In the genomic region with DNA sequence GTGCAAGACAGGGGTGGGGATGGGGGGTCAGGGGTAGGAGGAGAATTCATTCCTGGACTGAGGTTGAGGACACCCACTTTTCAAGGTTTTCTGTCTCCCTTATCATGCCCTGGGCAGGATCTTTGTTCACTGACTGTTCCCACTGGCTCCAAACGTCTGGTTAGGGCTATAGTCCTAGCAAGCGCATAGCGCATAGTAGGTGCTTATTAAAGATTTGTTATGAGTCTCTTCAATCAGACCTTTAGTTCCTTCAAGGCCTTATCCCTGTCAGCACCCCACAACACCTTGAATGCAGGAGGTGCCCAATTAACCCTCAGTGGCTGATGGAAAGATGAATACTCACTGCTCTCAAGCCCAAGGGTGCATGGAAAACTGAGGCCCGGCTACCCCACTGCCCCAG, we compare ENCODE assay signal across 8 cellular contexts.
DNase-seq lines count a peak whose midpoint lies in the region; ATAC-seq and TF ChIP-seq lines count a peak whose summit lies in the region.

No MANE protein-coding gene starts in this region.

- ATAC-seq in GM19023 (IDR thresholded peaks at IDR 0.05; ENCODE audit: unreplicated experiment) (no peak), GM21576 (IDR thresholded peaks at IDR 0.05; ENCODE audit: unreplicated experiment) (no peak)

- no TSS peak for BruUV-seq in Calu3 (replicated peaks; lab: Mats Ljungman, UMichigan)

- CTCF ChIA-PET in Calu3 (lab: Charles Lee), result no interaction called here

- H3K79me2 ChIP-seq in OCI-LY1 (ENCODE audit: insufficient read depth, low read length), result no peaks in the 10 kb centered on the region
- no peaks in the 10 kb centered on the region for H3K79me2 ChIP-seq in osteoblast (ENCODE audit: insufficient read depth, low read length)

- no peaks in the 10 kb centered on the region for H3F3A ChIP-seq in OCI-LY1 (ENCODE audit: insufficient read depth, low read length)

- H3K4me3 ChIP-seq in AG09309 (ENCODE audit: control insufficient read depth, low read depth, low read length), result peak overlapping the region; percentile 56
- peak overlapping the region; percentile 44 for H3K4me3 ChIP-seq in OCI-LY1 (ENCODE audit: low read depth, low read length, poor library complexity, severe bottlenecking)
- H3K4me3 ChIP-seq in dorsolateral prefrontal cortex, result peak overlapping the region in 30 of 59 donors; percentile 5 to 51 (median 36)
- peak overlapping the region; percentile 58 for H3K4me3 ChIP-seq in osteoblast (ENCODE audit: insufficient read depth, low read length)

- no peaks in the 10 kb centered on the region for H3K27me3 ChIP-seq in OCI-LY1 (ENCODE audit: insufficient read depth, low read length)
- H3K27me3 ChIP-seq in dorsolateral prefrontal cortex, result no peaks in the 10 kb centered on the region
- H3K27me3 ChIP-seq in osteoblast (ENCODE audit: insufficient read depth, low read length), result no peaks in the 10 kb centered on the region

- no peaks in the 10 kb centered on the region for H3K36me3 Mint-ChIP-seq in Calu3 (ENCODE audit: insufficient read depth, unreplicated experiment)

- no peak overlapping the region for H3K27ac Mint-ChIP-seq in Calu3 (ENCODE audit: unreplicated experiment)

- no peak overlapping the region for H2AFZ ChIP-seq in OCI-LY1 (ENCODE audit: low read length)
- H2AFZ ChIP-seq in osteoblast (ENCODE audit: low read length), result no peak overlapping the region

- peak overlapping the region; percentile 14; the same call in 1 of the 2 replicates for H3K9ac ChIP-seq in OCI-LY1 (ENCODE audit: low read length)

- no peaks in the 10 kb centered on the region for H3K9me3 ChIP-seq in OCI-LY1 (ENCODE audit: low read length)
- H3K9me3 ChIP-seq in osteoblast (ENCODE audit: low read depth, low read length), result no peaks in the 10 kb centered on the region

- H3K27ac ChIP-seq in OCI-LY1 (ENCODE audit: low read depth, low read length, poor library complexity, severe bottlenecking) (peak overlapping the region; percentile 48), dorsolateral prefrontal cortex (peak overlapping the region in 57 of 59 donors; percentile 19 to 91 (median 81)), osteoblast (ENCODE audit: low read depth, low read length) (peak overlapping the region; percentile 95)

- no peaks in the 10 kb centered on the region for H3K9me2 ChIP-seq in OCI-LY1 (ENCODE audit: low read depth, low read length)

- H3K36me3 ChIP-seq in OCI-LY1 (ENCODE audit: insufficient read depth, low read length), result no peaks in the 10 kb centered on the region
- H3K36me3 ChIP-seq in osteoblast (ENCODE audit: insufficient read depth, low read length), result no peaks in the 10 kb centered on the region

- DNase-seq in AG09309 (ENCODE audit: low read depth) (no peak), dorsolateral prefrontal cortex (no peak), osteoblast (ENCODE audit: insufficient read length, low spot score, missing footprints) (no peak), C1 segment of cervical spinal cord (lab: John Stamatoyannopoulos, UW) (no peak), Calu3 (no peak)

- H3K27me3 Mint-ChIP-seq in Calu3 (ENCODE audit: unreplicated experiment), result no peaks in the 10 kb centered on the region

- H3K4me2 ChIP-seq in OCI-LY1 (ENCODE audit: low read length) (peak overlapping the region; percentile 53), osteoblast (ENCODE audit: insufficient read depth, low read length) (peak overlapping the region; percentile 40)

- H3K4me1 ChIP-seq in OCI-LY1 (ENCODE audit: insufficient read depth, low read length, severe bottlenecking) (peaks cover 24% of the 10 kb centered on the region), osteoblast (ENCODE audit: insufficient read depth, low read length) (peaks cover 22% of the 10 kb centered on the region)

- TF ChIP-seq CTCF in AG09309 (IDR thresholded peaks at IDR 0.05; ENCODE audit: control insufficient read depth, insufficient read depth, low read depth, low read length, missing control alignments), result no peak
- TF ChIP-seq CTCF in OCI-LY1 (IDR thresholded peaks at IDR 0.05; ENCODE audit: low read length), result no peak
- TF ChIP-seq CTCF in dorsolateral prefrontal cortex (IDR thresholded peaks at IDR 0.05 in 54 of 56, conservative IDR thresholded peaks at IDR 0.05 in 2 of 56; ENCODE audit: low read depth in 1 of 56, partially characterized antibody in 56 of 56), result no peak
- no peak for TF ChIP-seq CTCF in osteoblast (IDR thresholded peaks at IDR 0.05; ENCODE audit: extremely low read depth, low read depth, low read length)
- TF ChIP-seq CTCF in Calu3 (IDR thresholded peaks at IDR 0.05; ENCODE audit: unreplicated experiment), result no peak

- H3K9me3 Mint-ChIP-seq in Calu3 (ENCODE audit: low read depth, unreplicated experiment), result no peaks in the 10 kb centered on the region

- intact Hi-C loops in dorsolateral prefrontal cortex (cut with DNase I) (no loop called here), Calu3 (cut with micrococcal nuclease; ENCODE audit: unreplicated experiment) (no loop called here)

- H3K4me1 Mint-ChIP-seq in Calu3 (ENCODE audit: low read depth, unreplicated experiment), result no peaks in the 10 kb centered on the region

- H3K4me3 Mint-ChIP-seq in Calu3 (ENCODE audit: low read depth, unreplicated experiment), result no peak overlapping the region

- H4K20me1 ChIP-seq in OCI-LY1 (ENCODE audit: insufficient read depth, low read length) (no peaks in the 10 kb centered on the region), osteoblast (ENCODE audit: insufficient read depth, low read length) (no peaks in the 10 kb centered on the region)
